ENCODE assay signal across 8 cellular contexts in the genomic region with DNA sequence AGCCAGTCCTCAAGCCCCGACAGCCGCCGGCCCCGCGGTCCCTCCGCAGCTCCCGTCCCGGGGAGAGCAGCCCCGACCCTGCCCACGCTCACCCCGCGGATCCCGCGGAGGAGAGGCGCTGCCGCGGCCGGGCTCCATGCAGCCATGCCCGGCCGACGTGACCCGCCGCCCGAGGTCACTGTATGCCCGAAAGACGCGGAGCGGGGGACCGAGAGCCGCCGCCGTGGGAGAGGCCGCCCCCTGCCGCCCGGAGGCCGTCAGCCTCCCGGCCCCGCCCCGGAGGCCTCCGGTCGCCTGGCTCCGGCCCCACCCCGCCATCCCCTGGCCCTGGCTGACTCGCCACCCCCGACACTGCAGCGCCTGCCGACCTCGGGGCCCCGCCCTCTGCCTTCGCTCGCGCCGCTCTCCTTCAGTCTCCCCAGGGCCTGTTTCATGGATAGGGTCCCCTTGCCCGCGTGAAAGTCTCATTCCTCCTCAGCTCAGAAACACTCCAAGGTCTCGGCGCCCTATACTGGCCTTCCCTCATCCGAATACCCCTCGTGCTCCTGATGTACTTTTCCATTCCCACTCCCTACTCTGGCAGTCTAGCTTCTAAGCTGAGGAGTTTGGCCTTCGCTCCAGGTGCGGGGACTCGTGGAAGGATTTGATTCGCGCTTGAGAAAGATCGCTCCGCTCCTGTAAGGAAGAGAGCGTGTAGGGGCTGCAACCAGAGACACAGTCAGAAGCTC. TPM values are rescaled to one million over a fixed set of nuclear protein-coding genes. Genes with fewer than 3 reads are reported as not detected.
DNase-seq lines count a peak whose midpoint lies in the region; ATAC-seq and TF ChIP-seq lines count a peak whose summit lies in the region.

Gene BOLA3, minus strand, starts transcription at position 184 of the 728 bp plus-strand sequence. Its CDS starts 38 bp downstream, at position 146.

- H3K36me3 ChIP-seq in NT2/D1 (ENCODE audit: insufficient read depth, insufficient read length, low read length) = peaks cover 33% of the 10 kb centered on the region
- H3K36me3 ChIP-seq in mucosa of rectum (ENCODE audit: control insufficient read depth in 2 of 2, insufficient read depth in 2 of 2, low read length in 2 of 2) = peaks cover 3 to 12% of the 10 kb centered on the region in 2 donors

- H3K27me3 ChIP-seq in NT2/D1 (ENCODE audit: insufficient read depth, insufficient read length) (no peaks in the 10 kb centered on the region), mucosa of rectum (ENCODE audit: control insufficient read depth in 2 of 2, insufficient read depth in 2 of 2, low read length in 2 of 2) (no peaks in the 10 kb centered on the region)

- no peaks in the 10 kb centered on the region for H3K9me3 Mint-ChIP-seq in Calu3 (ENCODE audit: low read depth, unreplicated experiment)

- H3K4me1 Mint-ChIP-seq in Calu3 (ENCODE audit: low read depth, unreplicated experiment) = no peaks in the 10 kb centered on the region

- DNase-seq in Calu3 (peak; percentile 92), HS-5 (ENCODE audit: low read depth) (peak; percentile 33), NT2/D1 (ENCODE audit: low read depth, low spot score) (peak; percentile 87), epithelial cell of prostate (ENCODE audit: low read depth, low spot score) (no peak)
- DNase-seq in activated CD8-positive, alpha-beta memory T cell treated with anti-CD3 and anti-CD28 coated beads, Interleukin-2, amount 50 U/mL, for 4 hours = peak; percentile 83
- peak; percentile 92 for DNase-seq in stimulated activated CD8-positive, alpha-beta memory T cell treated with anti-CD3 and anti-CD28 coated beads, Interleukin-4, amount 100 ng/mL, for 48 hours

- no peaks in the 10 kb centered on the region for H3K4me1 ChIP-seq in NT2/D1 (ENCODE audit: insufficient read depth, insufficient read length)
- peaks cover 14 to 16% of the 10 kb centered on the region in 2 donors for H3K4me1 ChIP-seq in mucosa of rectum (ENCODE audit: control insufficient read depth in 2 of 2, insufficient read depth in 2 of 2, low read length in 2 of 2)

- peak within 1 kb of the TSS; percentile 31 for H3K27ac ChIP-seq in epithelial cell of prostate
- H3K27ac ChIP-seq in mucosa of rectum (ENCODE audit: low read depth in 2 of 2, low read length in 2 of 2) = peak within 1 kb of the TSS in 1 of 2 donors; percentile 43

- CTCF ChIA-PET in Calu3 (lab: Charles Lee) = interaction anchor here (0.6 to 2.1 kb wide), 5 partner anchors 31 to 367 kb away, joined by 3 to 7 read pairs (median 4); partner anchors contain the start of gene MOB1A

- H3K9me3 ChIP-seq in NT2/D1 (ENCODE audit: insufficient read depth, low read length) (no peaks in the 10 kb centered on the region), mucosa of rectum (ENCODE audit: control insufficient read depth in 2 of 2, low read length in 2 of 2) (no peaks in the 10 kb centered on the region)

- BruUV-seq in Calu3 (replicated peaks; lab: Mats Ljungman, UMichigan) = no TSS peak

- no peak within 1 kb of the TSS for H3K4me3 Mint-ChIP-seq in Calu3 (ENCODE audit: low read depth, unreplicated experiment)

- intact Hi-C loops in Calu3 (cut with micrococcal nuclease; ENCODE audit: unreplicated experiment) = no loop called here

- H3K4me3 ChIP-seq in NT2/D1 (ENCODE audit: insufficient read length, low read depth) (peak within 1 kb of the TSS; percentile 84), mucosa of rectum (ENCODE audit: low read length in 2 of 2) (peak within 1 kb of the TSS; percentile 74 to 90)

- peak; percentile 68 for ATAC-seq in GM19468 (IDR thresholded peaks at IDR 0.05; ENCODE audit: extremely low read depth, unreplicated experiment)

- H3K9ac ChIP-seq in NT2/D1 (ENCODE audit: insufficient read length, low read depth) = peak within 1 kb of the TSS; percentile 88
- peak within 1 kb of the TSS; percentile 77 to 83 for H3K9ac ChIP-seq in mucosa of rectum (ENCODE audit: low read depth in 1 of 2, low read length in 2 of 2)

- H3K27ac Mint-ChIP-seq in Calu3 (ENCODE audit: unreplicated experiment) = no peak within 1 kb of the TSS

- peak; percentile 61 for TF ChIP-seq CTCF in Calu3 (IDR thresholded peaks at IDR 0.05; ENCODE audit: unreplicated experiment)

- no peaks in the 10 kb centered on the region for H3K27me3 Mint-ChIP-seq in Calu3 (ENCODE audit: unreplicated experiment)

- H3K36me3 Mint-ChIP-seq in Calu3 (ENCODE audit: insufficient read depth, unreplicated experiment) = peaks cover 9% of the 10 kb centered on the region

RNA-seq across cellular contexts. Expression of gene BOLA3, which starts in this region (rescaled TPM):
- total RNA-seq in Calu3 (2022) = 45.8 and 54.9 TPM in 2 replicates
